Comparison of ENCODE assay signal across 9 cellular contexts in the genomic region with DNA sequence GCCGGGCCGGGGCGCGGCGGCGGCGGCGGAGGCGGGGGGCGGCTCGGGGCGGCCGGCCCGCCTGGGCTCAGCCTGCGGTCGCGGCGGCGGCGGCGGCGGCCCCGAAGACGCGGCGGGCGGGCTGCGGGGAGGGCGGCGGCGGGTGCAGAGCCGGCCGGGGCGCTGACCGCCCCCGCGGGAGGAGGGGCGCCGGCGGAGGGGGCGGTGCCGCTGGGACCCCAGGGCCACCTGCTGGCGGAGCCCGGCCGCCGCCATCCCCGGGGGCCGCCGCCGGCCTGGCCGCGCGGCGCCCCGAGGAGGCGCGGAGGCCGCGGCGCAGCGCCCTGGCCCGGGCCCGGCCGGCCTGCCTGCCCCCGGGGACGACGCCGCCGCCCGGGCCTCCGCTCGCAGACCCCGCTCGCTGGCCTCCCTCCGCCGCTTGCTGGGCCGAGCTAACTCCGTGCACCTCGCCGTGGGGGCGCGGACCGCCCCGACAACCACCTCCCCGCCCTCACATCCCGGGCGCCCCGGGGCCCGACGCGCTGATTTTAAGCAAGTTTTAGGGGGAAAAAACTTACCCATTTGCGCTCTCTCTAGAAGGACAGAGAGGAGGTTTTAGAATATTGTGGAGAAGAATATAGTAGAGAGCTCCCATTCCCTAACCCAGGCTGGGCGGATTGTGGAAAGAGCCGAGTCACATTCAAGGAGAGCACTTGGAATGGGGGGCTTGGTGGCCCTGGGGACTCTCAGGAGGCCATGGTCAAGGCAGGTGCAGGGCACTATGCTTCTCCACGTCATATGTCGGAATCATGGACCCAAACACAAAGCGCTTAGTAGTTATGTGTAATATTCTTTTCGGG. TPM values are rescaled to one million over a fixed set of nuclear protein-coding genes. Genes with fewer than 3 reads are reported as not detected.
DNase-seq lines count a peak whose midpoint lies in the region; ATAC-seq, FAIRE-seq and TF ChIP-seq lines count a peak whose summit lies in the region.
"Had no signal": no experiment of that assay in that cellular context is flagged by ENCODE, and none has a peak within 500 bp of the region (broad histone marks: within the 10 kb centered on the region; RNA-seq: fewer than 3 reads in every experiment).

A gene with protein sequence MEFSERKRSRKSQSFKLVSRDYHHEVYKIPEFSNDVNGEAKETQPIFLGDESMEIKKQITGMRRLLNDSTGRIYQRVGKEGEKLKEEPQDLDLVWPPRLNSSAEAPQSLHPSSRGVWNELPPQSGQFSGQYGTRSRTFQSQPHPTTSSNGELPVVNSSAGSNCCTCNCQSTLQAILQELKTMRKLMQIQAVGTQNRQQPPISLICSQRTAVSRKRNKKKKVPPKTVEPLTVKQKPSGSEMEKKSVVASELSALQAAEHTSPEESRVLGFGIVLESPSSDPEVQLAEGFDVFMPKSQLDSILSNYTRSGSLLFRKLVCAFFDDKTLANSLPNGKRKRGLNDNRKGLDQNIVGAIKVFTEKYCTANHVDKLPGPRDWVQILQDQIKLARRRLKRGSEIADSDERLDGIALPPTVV (minus strand): TSS at position 140 of the 839 bp plus-strand sequence. CDS start 481 bp downstream, outside the sequence.

- H3K9me3 ChIP-seq in mammary epithelial cell (replicated peaks; ENCODE audit: insufficient read depth, low read length), result no peaks in the 10 kb centered on the region
- no peaks in the 10 kb centered on the region for H3K9me3 ChIP-seq in small intestine (ENCODE audit: control insufficient read depth, low read depth)

- 14% methylated on average over 18 of the region's 98 CpGs for WGBS in mammary epithelial cell (ENCODE audit: low coverage, missing lambda C conversion rate)
- WGBS in small intestine, 3 donors, result 3 to 5% (median 3%) methylated on average over 31 to 98 of the region's 98 CpGs

- intact Hi-C loops in mammary epithelial cell (cut with micrococcal nuclease), result no loop called here

- ATAC-seq in GM19035 (IDR thresholded peaks at IDR 0.05; ENCODE audit: unreplicated experiment), result no peak

- FAIRE-seq in small intestine (lab: Jason Lieb, UNC), result no peak
- FAIRE-seq: TTC549 had no signal

- peaks cover 21% of the 10 kb centered on the region for H3K4me1 ChIP-seq in mammary epithelial cell (ENCODE audit: insufficient read depth, low read length)
- peaks cover 0 to 2% of the 10 kb centered on the region in 2 donors for H3K4me1 ChIP-seq in small intestine (ENCODE audit: control insufficient read depth in 2 of 2, insufficient read depth in 1 of 2, low read depth in 1 of 2, low read length in 1 of 2)

- CTCF ChIA-PET in mammary epithelial cell (lab: Charles Lee; ENCODE audit: low non-redundant PET), result no interaction called here

- dilution Hi-C loops in mammary epithelial cell (cut with HindIII; ENCODE audit: low sequenced_read_pairs), result no loop called here

- H2AFZ ChIP-seq in mammary epithelial cell (ENCODE audit: low read depth, low read length), result peak within 1 kb of the TSS; percentile 87

- H3K4me3 ChIP-seq in LNCaP clone FGC (ENCODE audit: low read depth, low read length), result peak within 1 kb of the TSS; percentile 50
- H3K4me3 ChIP-seq in mammary epithelial cell (replicated peaks in 1 of 3; ENCODE audit: insufficient read depth in 1 of 3, low read depth in 2 of 3, low read length in 3 of 3), result peak within 1 kb of the TSS; percentile 41 to 58 (median 45)
- peak within 1 kb of the TSS; percentile 83 to 100 for H3K4me3 ChIP-seq in small intestine (ENCODE audit: low read depth in 1 of 2, low read length in 2 of 2)

- TF ChIP-seq CTCF in LNCaP clone FGC (IDR thresholded peaks at IDR 0.05; ENCODE audit: control insufficient read depth, extremely low read depth, insufficient read depth) (0 out of 2 replicates have a peak, but pooled peaks have one; percentile 16), mammary epithelial cell (conservative IDR thresholded peaks at IDR 0.05 in 1 of 2, IDR thresholded peaks at IDR 0.05 in 1 of 2; ENCODE audit: extremely low read depth in 1 of 2, insufficient read depth in 1 of 2, low read depth in 1 of 2, low read length in 2 of 2) (no peak)

- H4K20me1 ChIP-seq in mammary epithelial cell (ENCODE audit: insufficient read depth, low read length), result no peaks in the 10 kb centered on the region

- H3K4me2 ChIP-seq in mammary epithelial cell (ENCODE audit: insufficient read depth, low read depth, low read length), result peak within 1 kb of the TSS; percentile 92

- in situ Hi-C loops in G401 (cut with HindIII; ENCODE audit: low sequenced_read_pairs) (no loop called here), mammary epithelial cell (cut with MboI; ENCODE audit: low sequenced_read_pairs in 2 of 2) (loop anchor here in 1 of 2 donors (25.0 kb wide), 1 partner anchor 167 kb away; no protein-coding TSS in a partner anchor)

- H3K27ac ChIP-seq in mammary epithelial cell (ENCODE audit: insufficient read depth, low read depth, low read length) (no peak within 1 kb of the TSS), small intestine (ENCODE audit: low read depth in 1 of 2, low read length in 1 of 2) (peak within 1 kb of the TSS; percentile 67 to 97)

- peak within 1 kb of the TSS; percentile 27 for H3K9ac ChIP-seq in mammary epithelial cell (ENCODE audit: insufficient read depth, low read length)

- BruUV-seq in mammary epithelial cell (replicated peaks; lab: Mats Ljungman, UMichigan), result no TSS peak

- H3K79me2 ChIP-seq in mammary epithelial cell (ENCODE audit: insufficient read depth, low read length), result no peaks in the 10 kb centered on the region

- no peaks in the 10 kb centered on the region for H3K36me3 ChIP-seq in mammary epithelial cell (ENCODE audit: insufficient read depth, low read length)
- H3K36me3 ChIP-seq in small intestine (ENCODE audit: control insufficient read depth in 2 of 2, insufficient read depth in 2 of 2, low read length in 2 of 2), result no peaks in the 10 kb centered on the region

- no peaks in the 10 kb centered on the region for H3K27me3 ChIP-seq in mammary epithelial cell (ENCODE audit: insufficient read depth, low read length)
- no peaks in the 10 kb centered on the region for H3K27me3 ChIP-seq in small intestine (ENCODE audit: control insufficient read depth in 2 of 2, insufficient read depth in 2 of 2, low read length in 2 of 2)

- DNase-seq in G401 (ENCODE audit: low spot score) (peak; percentile 17), LNCaP clone FGC (ENCODE audit: low read depth) (no peak), mammary epithelial cell (no peak), iris pigment epithelial cell (ENCODE audit: low read depth) (peak; percentile 13), small intestine (peak; percentile 27), islet precursor cell (no peak), globus pallidus (ENCODE audit: low spot score) (no peak)

RNA-seq across cellular contexts. Expression of the gene that starts here (rescaled TPM):
- 0.95 and 1.8 TPM in 2 replicates for total RNA-seq in G401 (2014; rRNA removed; shearing (Covaris generic))
- 1 to 10 TPM; 6.0 to 8.0 TPM for total RNA-seq in mammary epithelial cell
- polyA plus RNA-seq in mammary epithelial cell (1.4 TPM), small intestine (10 to 100 TPM; 10.3 to 33.8 (median 33.2) TPM)
- 1.4 TPM for polyA minus RNA-seq in mammary epithelial cell

Comparison
In these comparisons a context has a peak if more than half of its experiments do, and no peak if none do; other contexts are left out.
1. DNase-seq: peak in G401 (single experiment), iris pigment epithelial cell (single experiment) and small intestine (single experiment); none in LNCaP clone FGC (single experiment), mammary epithelial cell (single experiment), islet precursor cell (single experiment) and globus pallidus (single experiment).
2. Peak in every context shown above with its lines, with median percentiles within 50 percentile points of each other: H3K4me3 ChIP-seq.